ENCODE assay signal across 8 cellular contexts in the genomic region with DNA sequence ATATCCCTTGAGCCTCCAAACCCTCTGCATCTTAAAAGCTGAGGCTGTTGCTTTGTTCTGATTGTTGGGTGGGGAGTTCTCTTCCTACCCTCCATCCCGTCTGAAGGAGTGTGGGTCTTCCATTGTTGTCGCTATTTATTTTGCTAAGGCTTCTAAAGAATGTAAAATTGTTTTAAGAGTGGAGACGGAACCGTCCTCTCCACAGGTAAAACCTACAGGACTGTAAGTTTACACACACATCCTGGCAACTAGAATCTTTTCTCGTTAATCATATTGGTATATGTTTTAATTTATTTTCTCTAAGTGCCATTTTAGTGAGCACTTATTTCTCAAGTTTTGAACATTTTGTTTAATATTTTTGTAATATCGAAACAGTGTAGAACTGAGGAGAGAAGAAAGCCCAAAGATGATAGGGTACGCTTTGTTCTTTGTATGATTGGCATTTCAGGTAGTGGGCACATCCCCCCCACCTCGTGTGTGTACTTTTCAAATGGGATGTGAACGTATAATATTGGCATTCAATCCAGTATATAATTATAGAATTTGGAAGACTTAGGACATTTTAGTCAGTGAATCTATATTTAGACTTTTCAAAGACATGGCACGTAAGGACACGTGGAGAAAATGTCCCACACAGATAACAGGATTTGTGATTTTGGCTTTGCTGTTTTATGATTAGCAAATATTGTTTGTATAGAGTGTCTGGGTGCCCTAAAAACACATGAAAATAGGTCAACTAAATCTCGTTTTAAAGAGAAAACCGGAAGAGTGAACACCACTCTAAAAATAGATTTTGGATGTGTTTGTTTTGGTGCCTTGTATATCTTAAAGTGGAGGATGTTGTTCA. TPM values are rescaled to one million over a fixed set of nuclear protein-coding genes. Genes with fewer than 3 reads are reported as not detected.
DNase-seq lines count a peak whose midpoint lies in the region; ATAC-seq, FAIRE-seq and TF ChIP-seq lines count a peak whose summit lies in the region.

No MANE protein-coding gene starts in this region.

- no peak for FAIRE-seq in keratinocyte (lab: Jason Lieb, UNC)

- peaks cover 21% of the 10 kb centered on the region for H3K4me1 Mint-ChIP-seq in activated naive CD8-positive, alpha-beta T cell treated with anti-CD3 and anti-CD28 coated beads, Interleukin-2, amount 10 ng/mL, durations not matched to agents 7 days and 5 days

- no peaks in the 10 kb centered on the region for H3K9me1 ChIP-seq in keratinocyte (ENCODE audit: control insufficient read depth, extremely low read depth, insufficient read depth, low read length)

- dilution Hi-C loops in keratinocyte (cut with MboI; ENCODE audit: extremely low pct_ligation_motif_present, low sequenced_read_pairs): no loop called here

- H3K27me3 Mint-ChIP-seq in activated naive CD8-positive, alpha-beta T cell treated with anti-CD3 and anti-CD28 coated beads, Interleukin-2, amount 10 ng/mL, durations not matched to agents 7 days and 5 days: peaks cover 12% of the 10 kb centered on the region

- peaks cover 6% of the 10 kb centered on the region for H3K4me1 ChIP-seq in keratinocyte (ENCODE audit: control insufficient read depth, extremely low read depth, insufficient read depth, low read length)

- peak overlapping the region; percentile 96 for H3K4me3 Mint-ChIP-seq in activated naive CD8-positive, alpha-beta T cell treated with anti-CD3 and anti-CD28 coated beads, Interleukin-2, amount 10 ng/mL, durations not matched to agents 7 days and 5 days

- no peaks in the 10 kb centered on the region for H3K9me3 Mint-ChIP-seq in activated naive CD8-positive, alpha-beta T cell treated with anti-CD3 and anti-CD28 coated beads, Interleukin-2, amount 10 ng/mL, durations not matched to agents 7 days and 5 days

- H4K20me1 ChIP-seq in keratinocyte (ENCODE audit: control insufficient read depth, extremely low read depth, insufficient read depth, low read length): no peaks in the 10 kb centered on the region

- H3K4me3 ChIP-seq in GM08714 (ENCODE audit: low read length) (peak overlapping the region; percentile 98), keratinocyte (ENCODE audit: control insufficient read depth in 2 of 3, extremely low read depth in 1 of 3, insufficient read depth in 2 of 3, low read depth in 1 of 3, low read length in 3 of 3) (peak overlapping the region; percentile 71 to 100 (median 87))

- H3K27ac Mint-ChIP-seq in activated naive CD8-positive, alpha-beta T cell treated with anti-CD3 and anti-CD28 coated beads, Interleukin-2, amount 10 ng/mL, durations not matched to agents 7 days and 5 days: peak overlapping the region; percentile 99

- H3K9ac ChIP-seq in keratinocyte (ENCODE audit: control insufficient read depth, extremely low read depth, insufficient read depth, low read length): peak overlapping the region; percentile 89

- no peaks in the 10 kb centered on the region for H3K9me3 ChIP-seq in keratinocyte (ENCODE audit: control insufficient read depth, low read depth, low read length)

- peaks cover 12% of the 10 kb centered on the region for H3K36me3 Mint-ChIP-seq in activated naive CD8-positive, alpha-beta T cell treated with anti-CD3 and anti-CD28 coated beads, Interleukin-2, amount 10 ng/mL, durations not matched to agents 7 days and 5 days

- no peaks in the 10 kb centered on the region for H3K27me3 ChIP-seq in keratinocyte (ENCODE audit: control insufficient read depth, extremely low read depth, insufficient read depth, low read length)

- TF ChIP-seq CTCF in keratinocyte (optimal IDR thresholded peaks at IDR 0.05 in 1 of 3, IDR thresholded peaks at IDR 0.05 in 1 of 3, conservative IDR thresholded peaks at IDR 0.05 in 1 of 3; ENCODE audit: extremely low read depth in 1 of 3, insufficient read depth in 2 of 3, low read length in 3 of 3): no peak

- no peak for DNase-seq in activated naive CD8-positive, alpha-beta T cell treated with anti-CD3 and anti-CD28 coated beads, Interleukin-2, amount 10 ng/mL, durations not matched to agents 7 days and 5 days
- DNase-seq in keratinocyte (ENCODE audit: low read depth, low spot score) (no peak), substantia nigra (lab: John Stamatoyannopoulos, UW) (peak in 1 of 49 donors; percentile 18), COR-L47 (lab: John Stamatoyannopoulos, UW) (no peak), sciatic nerve (ENCODE audit: low spot score) (no peak)

- peaks cover 55% of the 10 kb centered on the region for H3K79me2 ChIP-seq in keratinocyte (ENCODE audit: control insufficient read depth, insufficient read depth, low read length)

- ATAC-seq in HG03575 (IDR thresholded peaks at IDR 0.05; ENCODE audit: extremely low read depth, insufficient number of reproducible peaks, low FRiP score, unreplicated experiment): peak; percentile 0
- ATAC-seq in activated naive CD8-positive, alpha-beta T cell treated with anti-CD3 and anti-CD28 coated beads, Interleukin-2, amount 10 ng/mL, durations not matched to agents 7 days and 5 days (ENCODE audit: low read depth): no peak
- ATAC-seq in sciatic nerve: no peak
- no peak for ATAC-seq in GM19324 (IDR thresholded peaks at IDR 0.05; ENCODE audit: low FRiP score, unreplicated experiment)

- H3K27ac ChIP-seq in keratinocyte (ENCODE audit: control insufficient read depth, insufficient read depth, low read length): peak overlapping the region; percentile 79
- peak overlapping the region; percentile 94 for H3K27ac ChIP-seq in substantia nigra (ENCODE audit: low read depth, low read length, poor library complexity, severe bottlenecking)

- peak overlapping the region; percentile 45 for H2AFZ ChIP-seq in keratinocyte (ENCODE audit: control insufficient read depth, low read length)

- H3K4me2 ChIP-seq in keratinocyte (ENCODE audit: control insufficient read depth, extremely low read depth, insufficient read depth, low read depth, low read length): peak overlapping the region; percentile 89

- intact Hi-C loops in sciatic nerve (cut with DNase I): no loop called here

- H3K36me3 ChIP-seq in keratinocyte (ENCODE audit: control insufficient read depth in 2 of 2, extremely low read depth in 1 of 2, insufficient read depth in 2 of 2, low read length in 2 of 2): no peaks in the 10 kb centered on the region

- POLR2A ChIA-PET in activated naive CD8-positive, alpha-beta T cell treated with anti-CD3 and anti-CD28 coated beads, Interleukin-2, amount 10 ng/mL, durations not matched to agents 7 days and 5 days (lab: Charles Lee): interaction anchor here (1.2 to 2.0 kb wide), 2 partner anchors 76 to 1246 kb away, joined by 3 to 6 read pairs; a partner anchor contains a TSS

RNA-seq across cellular contexts. Expression of a gene that starts 1.3 kb away (rescaled TPM):
- 10 to 100 TPM; 24.8 to 25.4 TPM for total RNA-seq in activated naive CD8-positive, alpha-beta T cell treated with anti-CD3 and anti-CD28 coated beads, Interleukin-2, amount 10 ng/mL, durations not matched to agents 7 days and 5 days
- polyA plus RNA-seq in keratinocyte: 20.0 to 36.6 TPM (median 30.9 TPM) in 3 replicates
- polyA plus RNA-seq in keratinocyte (2011; ENCODE audit: low read depth): 24.6 TPM
- 17.1 and 26.6 TPM in 2 replicates for polyA plus RNA-seq in keratinocyte (2011; cell fraction: cytosol; rRNA removed)
- polyA plus RNA-seq in keratinocyte (2011; cell fraction: nucleus; rRNA removed): 42.3 and 52.1 TPM in 2 replicates
- polyA plus RNA-seq in keratinocyte (2012; ENCODE audit: low replicate concordance): 15.7 and 26.2 TPM in 2 replicates
- 11.5 to 20.5 TPM (median 17.2 TPM) in 3 replicates for polyA minus RNA-seq in keratinocyte
- 14.8 TPM for polyA minus RNA-seq in keratinocyte (2011; cell fraction: cytosol; rRNA and poly(A)+ RNA removed)
- polyA minus RNA-seq in keratinocyte (2011; cell fraction: nucleus; rRNA and poly(A)+ RNA removed): 11.9 and 26.9 TPM in 2 replicates
- total RNA-seq in sciatic nerve: 72.2 TPM
